In genomic region chr1:45640293-45640692, GRCh38 we compare ENCODE assay signal across 16 cellular contexts. TPM values are rescaled to one million over a fixed set of nuclear protein-coding genes. Genes with fewer than 3 reads are reported as not detected.
A peak's percentile ranks its signal among the peaks of the same experiment; 100 is the strongest.
DNase-seq lines count a peak whose midpoint lies in the region; ATAC-seq, FAIRE-seq and TF ChIP-seq lines count a peak whose summit lies in the region.
"Had no signal": no experiment of that assay in that cellular context is flagged by ENCODE, and none has a peak within 500 bp of the region (broad histone marks: within the 10 kb centered on the region; RNA-seq: fewer than 3 reads in every experiment).

No MANE protein-coding gene starts in this region.

- no peaks in the 10 kb centered on the region for H3K79me2 ChIP-seq in HepG2 (ENCODE audit: insufficient read depth, low read length)

- in situ Hi-C loops in HepG2 (cut with HindIII; ENCODE audit: extremely low pct_ligation_motif_present, low pct_unique_long_range_greater_than_20kb), result no loop called here

- H3K4me3 ChIP-seq in HepG2 (replicated peaks in 1 of 3; ENCODE audit: insufficient read depth in 1 of 3, low read depth in 2 of 3, low read length in 3 of 3), result no peak overlapping the region
- H3K4me3 ChIP-seq: BLaER1, HAP-1, SJSA1 had no signal

- FAIRE-seq in HepG2 (lab: Jason Lieb, UNC), result no peak

- ATAC-seq in CD4-positive, alpha-beta T cell (ENCODE audit: poor library complexity), result no peak
- ATAC-seq in effector memory CD8-positive, alpha-beta T cell (replicated peaks), result no peak
- ATAC-seq in HepG2 (no peak; the same call in 2 of the 3 replicates), sciatic nerve (no peak), HG03175 (IDR thresholded peaks at IDR 0.05; ENCODE audit: unreplicated experiment) (no peak)

- TF ChIP-seq EP300 in HepG2 (IDR thresholded peaks at IDR 0.05; ENCODE audit: low read depth in 2 of 2, low read length in 2 of 2) (no peak), HepG2 (CRISPR knock-in tag; IDR thresholded peaks at IDR 0.05; ENCODE audit: borderline replicate concordance) (no peak)

- no peak overlapping the region for H3K9ac ChIP-seq in HepG2 (ENCODE audit: insufficient read depth, low read depth, low read length)
- H3K9ac ChIP-seq: BLaER1 had no signal

- DNase-seq in CD4-positive, alpha-beta T cell, result no peak
- peak; percentile 9 for DNase-seq in GM04503 (ENCODE audit: low read depth)
- no peak for DNase-seq in effector memory CD8-positive, alpha-beta T cell
- peak; percentile 8 for DNase-seq in HepG2 (ENCODE audit: low spot score)
- DNase-seq in sciatic nerve (ENCODE audit: low spot score), result no peak
- DNase-seq in MV-4-11 (lab: John Stamatoyannopoulos, UW), result no peak
- no peak for DNase-seq in activated effector memory CD4-positive, alpha-beta T cell treated with Interleukin-2 at 50 U/mL for 16 hours
- DNase-seq: NCI-H1436 treated with DMSO at 0.1 percent for 48 hours, NCI-H2081, NCI-H226, NCI-H526 treated with DMSO at 0.1 percent for 48 hours, RPMI8226 had no signal

- H3K9me3 Mint-ChIP-seq in CD4-positive, alpha-beta T cell, result no peaks in the 10 kb centered on the region
- no peaks in the 10 kb centered on the region for H3K9me3 Mint-ChIP-seq in effector memory CD8-positive, alpha-beta T cell

- no peaks in the 10 kb centered on the region for H3K9me3 ChIP-seq in CD4-positive, alpha-beta T cell (ENCODE audit: control insufficient read depth, low read length)
- no peaks in the 10 kb centered on the region for H3K9me3 ChIP-seq in HepG2 (ENCODE audit: low read length)
- H3K9me3 ChIP-seq: BLaER1, HAP-1, SJSA1 had no signal

- no peak overlapping the region for H3K27ac ChIP-seq in CD4-positive, alpha-beta T cell (ENCODE audit: low read depth, low read length)
- no peak overlapping the region for H3K27ac ChIP-seq in HepG2 (ENCODE audit: extremely low read length, insufficient read depth, low read length)
- H3K27ac ChIP-seq: BLaER1, SJSA1 had no signal

- no peak for TF ChIP-seq CTCF in CD4-positive, alpha-beta T cell (IDR thresholded peaks at IDR 0.05)
- no peak for TF ChIP-seq CTCF in HepG2 (CRISPR knock-in tag; IDR thresholded peaks at IDR 0.05)

- CTCF ChIA-PET in CD4-positive, alpha-beta T cell (lab: Charles Lee), result no interaction called here
- CTCF ChIA-PET in HepG2 (lab: Yijun Ruan, JAX; ENCODE audit: low intra/inter-chr PET ratio, low total read pairs), result no interaction called here

- peaks cover 45% of the 10 kb centered on the region for H3K36me3 Mint-ChIP-seq in CD4-positive, alpha-beta T cell (ENCODE audit: low read depth)
- H3K36me3 Mint-ChIP-seq in effector memory CD8-positive, alpha-beta T cell (ENCODE audit: insufficient read depth), result peaks cover 25% of the 10 kb centered on the region

- H3K4me1 Mint-ChIP-seq in CD4-positive, alpha-beta T cell (ENCODE audit: low read depth), result no peaks in the 10 kb centered on the region
- peaks cover 4 to 6% of the 10 kb centered on the region in 2 donors for H3K4me1 Mint-ChIP-seq in effector memory CD8-positive, alpha-beta T cell (ENCODE audit: low read depth in 2 of 2)

- no peak overlapping the region for H3K4me3 Mint-ChIP-seq in CD4-positive, alpha-beta T cell
- H3K4me3 Mint-ChIP-seq in effector memory CD8-positive, alpha-beta T cell, result no peak overlapping the region

- no peaks in the 10 kb centered on the region for H4K20me1 ChIP-seq in HepG2 (ENCODE audit: insufficient read depth, low read length)

- H3K27me3 Mint-ChIP-seq in CD4-positive, alpha-beta T cell, result no peaks in the 10 kb centered on the region
- H3K27me3 Mint-ChIP-seq in effector memory CD8-positive, alpha-beta T cell, result no peaks in the 10 kb centered on the region

- intact Hi-C loops in CD4-positive, alpha-beta T cell (cut with DNase I, micrococcal nuclease), result no loop called here
- intact Hi-C loops in HepG2 (cut with micrococcal nuclease; ENCODE audit: unreplicated experiment) (no loop called here), sciatic nerve (cut with DNase I) (no loop called here)

- no TSS peak for BruUV-seq in HepG2 (replicated peaks; lab: Mats Ljungman, UMichigan)

- peak overlapping the region; percentile 16 for H3K27ac Mint-ChIP-seq in CD4-positive, alpha-beta T cell
- peak overlapping the region; percentile 14 to 65 for H3K27ac Mint-ChIP-seq in effector memory CD8-positive, alpha-beta T cell

- 87% methylated on average over 1 of the region's 1 CpG for WGBS in HepG2 (ENCODE audit: low lambda C conversion rate)

- POLR2A ChIA-PET in CD4-positive, alpha-beta T cell (lab: Charles Lee), result no interaction called here
- POLR2A ChIA-PET in HepG2 (lab: Yijun Ruan, JAX), result no interaction called here

- peaks cover 27% of the 10 kb centered on the region for H3K4me1 ChIP-seq in HepG2 (ENCODE audit: insufficient read depth, low read length)
- H3K4me1 ChIP-seq: HAP-1, SJSA1 had no signal

- no peak overlapping the region for H3K4me2 ChIP-seq in HepG2 (ENCODE audit: low read depth, low read length)
- H3K4me2 ChIP-seq: BLaER1 had no signal

- H3K36me3 ChIP-seq in HepG2 (replicated peaks in 1 of 2; ENCODE audit: control insufficient read depth in 1 of 2, insufficient read depth in 2 of 2, low read length in 2 of 2), result peaks cover 10 to 73% of the 10 kb centered on the region in 2 experiments

- no peak for TF ChIP-seq RAD21 in HepG2 (CRISPR knock-in tag; IDR thresholded peaks at IDR 0.05)

- no peak overlapping the region for H2AFZ ChIP-seq in HepG2 (ENCODE audit: low read length)

- no peaks in the 10 kb centered on the region for H3K27me3 ChIP-seq in CD4-positive, alpha-beta T cell (ENCODE audit: control insufficient read depth, insufficient read depth, low read length)
- H3K27me3 ChIP-seq in HepG2 (ENCODE audit: control insufficient read depth in 1 of 2, insufficient read depth in 2 of 2, low read length in 2 of 2), result no peaks in the 10 kb centered on the region
- H3K27me3 ChIP-seq: BLaER1, SJSA1 had no signal

- no peak for TF ChIP-seq POLR2A in HepG2 (IDR thresholded peaks at IDR 0.05; ENCODE audit: insufficient read depth in 1 of 2, low read depth in 2 of 2, low read length in 2 of 2)

RNA-seq across cellular contexts. Expression of gene CCDC17, which starts 16.4 kb away (rescaled TPM):
- 1 to 10 TPM; 2.1 to 2.3 TPM for total RNA-seq in CD4-positive, alpha-beta T cell
- total RNA-seq in HepG2 (2016; rRNA removed; fragmentation: Illumina TruSeq; extraction: Trizol) (0.24 and 1.5 TPM in 2 replicates), sciatic nerve (5.2 TPM)
- 0.26 and 0.30 TPM in 2 replicates for total RNA-seq in HepG2 (2016; cell fraction: cytosol; rRNA removed; fragmentation: Illumina TruSeq; extraction: Trizol; ENCODE audit: low read depth)
- total RNA-seq in HepG2 (2016; cell fraction: insoluble cytoplasmic fraction; rRNA removed; fragmentation: Illumina TruSeq; extraction: Trizol), result 0.18 and 1.4 TPM in 2 replicates
- 0.37 and 0.41 TPM in 2 replicates for total RNA-seq in HepG2 (2016; cell fraction: membrane; rRNA removed; fragmentation: Illumina TruSeq; extraction: Trizol)
- 1.7 and 2.5 TPM in 2 replicates for total RNA-seq in HepG2 (2016; cell fraction: nucleus; rRNA removed; fragmentation: Illumina TruSeq; extraction: Trizol)
- polyA plus RNA-seq in HepG2 (2011; rRNA removed), result 3.2 and 3.3 TPM in 2 replicates
- 0.64 and 0.82 TPM in 2 replicates for polyA plus RNA-seq in HepG2 (2011; cell fraction: cytosol; rRNA removed)
- 23.6 and 26.7 TPM in 2 replicates for polyA plus RNA-seq in HepG2 (2011; cell fraction: nucleus; rRNA removed)
- polyA plus RNA-seq in HepG2 (2012), result 2.9 and 3.4 TPM in 2 replicates
- polyA plus RNA-seq in HepG2 (2016; cell fraction: cytosol; fragmentation: Illumina TruSeq; extraction: Trizol; ENCODE audit: low read depth), result 0.18 and 0.35 TPM in 2 replicates
- polyA plus RNA-seq in HepG2 (2016; cell fraction: insoluble cytoplasmic fraction; fragmentation: Illumina TruSeq; extraction: Trizol; ENCODE audit: low read depth), result 0.20 TPM in 1 of 2 replicates, not detected in the other
- polyA plus RNA-seq in HepG2 (2016; cell fraction: membrane; fragmentation: Illumina TruSeq; extraction: Trizol; ENCODE audit: low read depth), result 0.13 and 0.33 TPM in 2 replicates
- 4.6 and 5.9 TPM in 2 replicates for polyA plus RNA-seq in HepG2 (2016; cell fraction: nucleus; fragmentation: Illumina TruSeq; extraction: Trizol; ENCODE audit: insufficient read depth, low read depth)
- 4.0 and 9.6 TPM in 2 replicates for polyA minus RNA-seq in HepG2 (2011; rRNA and poly(A)+ RNA removed; ENCODE audit: low replicate concordance)
- 0.62 TPM in 1 of 2 replicates, not detected in the other for polyA minus RNA-seq in HepG2 (2011; cell fraction: cytosol; rRNA and poly(A)+ RNA removed)
- 10.6 and 12.4 TPM in 2 replicates for polyA minus RNA-seq in HepG2 (2011; cell fraction: nucleus; rRNA and poly(A)+ RNA removed)

RNA-seq across cellular contexts. Expression of gene GPBP1L1, which starts 46.0 kb away (rescaled TPM):
- 100 to 1,000 TPM; 116 to 125 TPM for total RNA-seq in CD4-positive, alpha-beta T cell
- total RNA-seq in HepG2 (2016; rRNA removed; fragmentation: Illumina TruSeq; extraction: Trizol) (86.1 and 102 TPM in 2 replicates), sciatic nerve (102 TPM)
- 25.6 and 26.4 TPM in 2 replicates for total RNA-seq in HepG2 (2016; cell fraction: cytosol; rRNA removed; fragmentation: Illumina TruSeq; extraction: Trizol; ENCODE audit: low read depth)
- 92.3 and 92.5 TPM in 2 replicates for total RNA-seq in HepG2 (2016; cell fraction: insoluble cytoplasmic fraction; rRNA removed; fragmentation: Illumina TruSeq; extraction: Trizol)
- 57.5 TPM in 2 replicates for total RNA-seq in HepG2 (2016; cell fraction: membrane; rRNA removed; fragmentation: Illumina TruSeq; extraction: Trizol)
- 88.6 and 95.6 TPM in 2 replicates for total RNA-seq in HepG2 (2016; cell fraction: nucleus; rRNA removed; fragmentation: Illumina TruSeq; extraction: Trizol)
- polyA plus RNA-seq in HepG2 (2011; rRNA removed), result 45.9 and 46.4 TPM in 2 replicates
- polyA plus RNA-seq in HepG2 (2011; cell fraction: cytosol; rRNA removed), result 31.6 and 50.0 TPM in 2 replicates
- polyA plus RNA-seq in HepG2 (2011; cell fraction: nucleus; rRNA removed), result 47.9 and 59.6 TPM in 2 replicates
- polyA plus RNA-seq in HepG2 (2012), result 66.6 and 70.2 TPM in 2 replicates
- polyA plus RNA-seq in HepG2 (2016; cell fraction: cytosol; fragmentation: Illumina TruSeq; extraction: Trizol; ENCODE audit: low read depth), result 4.1 and 5.8 TPM in 2 replicates
- 64.8 and 77.7 TPM in 2 replicates for polyA plus RNA-seq in HepG2 (2016; cell fraction: insoluble cytoplasmic fraction; fragmentation: Illumina TruSeq; extraction: Trizol; ENCODE audit: low read depth)
- polyA plus RNA-seq in HepG2 (2016; cell fraction: membrane; fragmentation: Illumina TruSeq; extraction: Trizol; ENCODE audit: low read depth), result 19.7 and 22.4 TPM in 2 replicates
- polyA plus RNA-seq in HepG2 (2016; cell fraction: nucleus; fragmentation: Illumina TruSeq; extraction: Trizol; ENCODE audit: insufficient read depth, low read depth), result 101 and 103 TPM in 2 replicates
- polyA minus RNA-seq in HepG2 (2011; rRNA and poly(A)+ RNA removed; ENCODE audit: low replicate concordance), result 88.8 and 106 TPM in 2 replicates
- polyA minus RNA-seq in HepG2 (2011; cell fraction: cytosol; rRNA and poly(A)+ RNA removed), result 54.0 and 54.9 TPM in 2 replicates
- 163 and 195 TPM in 2 replicates for polyA minus RNA-seq in HepG2 (2011; cell fraction: nucleus; rRNA and poly(A)+ RNA removed)

RNA-seq across cellular contexts. Expression of gene TMEM69, which starts 47.7 kb away (rescaled TPM):
- total RNA-seq in CD4-positive, alpha-beta T cell, result 1 to 10 TPM; 5.6 to 6.3 TPM
- total RNA-seq in HepG2 (2016; rRNA removed; fragmentation: Illumina TruSeq; extraction: Trizol) (21.9 and 25.4 TPM in 2 replicates), sciatic nerve (14.0 TPM)
- 11.4 TPM in 2 replicates for total RNA-seq in HepG2 (2016; cell fraction: cytosol; rRNA removed; fragmentation: Illumina TruSeq; extraction: Trizol; ENCODE audit: low read depth)
- total RNA-seq in HepG2 (2016; cell fraction: insoluble cytoplasmic fraction; rRNA removed; fragmentation: Illumina TruSeq; extraction: Trizol), result 22.3 and 23.4 TPM in 2 replicates
- 25.3 and 27.2 TPM in 2 replicates for total RNA-seq in HepG2 (2016; cell fraction: membrane; rRNA removed; fragmentation: Illumina TruSeq; extraction: Trizol)
- total RNA-seq in HepG2 (2016; cell fraction: nucleus; rRNA removed; fragmentation: Illumina TruSeq; extraction: Trizol), result 15.9 TPM in 2 replicates
- polyA plus RNA-seq in HepG2 (2011; rRNA removed), result 112 and 135 TPM in 2 replicates
- 79.4 and 112 TPM in 2 replicates for polyA plus RNA-seq in HepG2 (2011; cell fraction: cytosol; rRNA removed)
- polyA plus RNA-seq in HepG2 (2011; cell fraction: nucleus; rRNA removed), result 24.0 and 32.3 TPM in 2 replicates
- polyA plus RNA-seq in HepG2 (2012), result 42.1 and 42.2 TPM in 2 replicates
- polyA plus RNA-seq in HepG2 (2016; cell fraction: cytosol; fragmentation: Illumina TruSeq; extraction: Trizol; ENCODE audit: low read depth), result 14.7 and 16.7 TPM in 2 replicates
- polyA plus RNA-seq in HepG2 (2016; cell fraction: insoluble cytoplasmic fraction; fragmentation: Illumina TruSeq; extraction: Trizol; ENCODE audit: low read depth), result 38.2 and 42.6 TPM in 2 replicates
- 28.0 and 33.0 TPM in 2 replicates for polyA plus RNA-seq in HepG2 (2016; cell fraction: membrane; fragmentation: Illumina TruSeq; extraction: Trizol; ENCODE audit: low read depth)
- 36.0 and 42.8 TPM in 2 replicates for polyA plus RNA-seq in HepG2 (2016; cell fraction: nucleus; fragmentation: Illumina TruSeq; extraction: Trizol; ENCODE audit: insufficient read depth, low read depth)
- polyA minus RNA-seq in HepG2 (2011; rRNA and poly(A)+ RNA removed; ENCODE audit: low replicate concordance), result 78.0 and 80.4 TPM in 2 replicates
- 35.4 and 38.1 TPM in 2 replicates for polyA minus RNA-seq in HepG2 (2011; cell fraction: cytosol; rRNA and poly(A)+ RNA removed)
- polyA minus RNA-seq in HepG2 (2011; cell fraction: nucleus; rRNA and poly(A)+ RNA removed), result 26.5 and 35.8 TPM in 2 replicates

RNA-seq across cellular contexts. Expression of gene NASP, which starts 56.5 kb away (rescaled TPM):
- 100 to 1,000 TPM; 110 to 112 TPM for total RNA-seq in CD4-positive, alpha-beta T cell
- total RNA-seq in HepG2 (2016; rRNA removed; fragmentation: Illumina TruSeq; extraction: Trizol), result 256 and 359 TPM in 2 replicates
- total RNA-seq in HepG2 (2016; cell fraction: cytosol; rRNA removed; fragmentation: Illumina TruSeq; extraction: Trizol; ENCODE audit: low read depth), result 56.5 and 57.9 TPM in 2 replicates
- 274 and 345 TPM in 2 replicates for total RNA-seq in HepG2 (2016; cell fraction: insoluble cytoplasmic fraction; rRNA removed; fragmentation: Illumina TruSeq; extraction: Trizol)
- 59.8 and 65.7 TPM in 2 replicates for total RNA-seq in HepG2 (2016; cell fraction: membrane; rRNA removed; fragmentation: Illumina TruSeq; extraction: Trizol)
- total RNA-seq in HepG2 (2016; cell fraction: nucleus; rRNA removed; fragmentation: Illumina TruSeq; extraction: Trizol), result 169 and 186 TPM in 2 replicates
- 105 and 132 TPM in 2 replicates for polyA plus RNA-seq in HepG2 (2011; rRNA removed)
- 78.7 and 83.2 TPM in 2 replicates for polyA plus RNA-seq in HepG2 (2011; cell fraction: cytosol; rRNA removed)
- polyA plus RNA-seq in HepG2 (2011; cell fraction: nucleus; rRNA removed), result 94.3 and 131 TPM in 2 replicates
- 102 and 153 TPM in 2 replicates for polyA plus RNA-seq in HepG2 (2012)
- 22.1 and 22.6 TPM in 2 replicates for polyA plus RNA-seq in HepG2 (2016; cell fraction: cytosol; fragmentation: Illumina TruSeq; extraction: Trizol; ENCODE audit: low read depth)
- 462 and 490 TPM in 2 replicates for polyA plus RNA-seq in HepG2 (2016; cell fraction: insoluble cytoplasmic fraction; fragmentation: Illumina TruSeq; extraction: Trizol; ENCODE audit: low read depth)
- polyA plus RNA-seq in HepG2 (2016; cell fraction: membrane; fragmentation: Illumina TruSeq; extraction: Trizol; ENCODE audit: low read depth), result 35.8 and 36.2 TPM in 2 replicates
- polyA plus RNA-seq in HepG2 (2016; cell fraction: nucleus; fragmentation: Illumina TruSeq; extraction: Trizol; ENCODE audit: insufficient read depth, low read depth), result 327 and 350 TPM in 2 replicates
- polyA minus RNA-seq in HepG2 (2011; rRNA and poly(A)+ RNA removed; ENCODE audit: low replicate concordance), result 96.7 and 116 TPM in 2 replicates
- polyA minus RNA-seq in HepG2 (2011; cell fraction: cytosol; rRNA and poly(A)+ RNA removed), result 68.0 and 69.6 TPM in 2 replicates
- 86.8 and 102 TPM in 2 replicates for polyA minus RNA-seq in HepG2 (2011; cell fraction: nucleus; rRNA and poly(A)+ RNA removed)
- total RNA-seq in sciatic nerve, result 66.8 TPM

Comparison
In these comparisons a context has a peak if more than half of its experiments do, and no peak if none do; other contexts are left out.
1. DNase-seq: peak in GM04503 (single experiment) and HepG2 (single experiment); none in CD4-positive, alpha-beta T cell (0 of 10), effector memory CD8-positive, alpha-beta T cell (0 of 3), sciatic nerve (single experiment), MV-4-11 (single experiment) and activated effector memory CD4-positive, alpha-beta T cell treated with Interleukin-2 at 50 U/mL for 16 hours (single experiment).